In genomic region chr14:70724944-70725343, GRCh38 we compare ENCODE assay signal across 16 cellular contexts.
A peak's percentile ranks its signal among the peaks of the same experiment; 100 is the strongest.
DNase-seq lines count a peak whose midpoint lies in the region; ATAC-seq and TF ChIP-seq lines count a peak whose summit lies in the region.
"Had no signal": no experiment of that assay in that cellular context is flagged by ENCODE, and none has a peak within 500 bp of the region (broad histone marks: within the 10 kb centered on the region; RNA-seq: fewer than 3 reads in every experiment).

No MANE protein-coding gene starts in this region.

- no peaks in the 10 kb centered on the region for H3K4me1 ChIP-seq in osteoblast (ENCODE audit: insufficient read depth, low read length)

- peaks cover 14% of the 10 kb centered on the region for H3K27me3 ChIP-seq in osteoblast (ENCODE audit: insufficient read depth, low read length)
- H3K27me3 ChIP-seq: BLaER1 had no signal

- H4K20me1 ChIP-seq in osteoblast (ENCODE audit: insufficient read depth, low read length) = no peaks in the 10 kb centered on the region
- H4K20me1 ChIP-seq: BLaER1 had no signal

- H2AFZ ChIP-seq in osteoblast (ENCODE audit: low read length) = no peak overlapping the region
- H2AFZ ChIP-seq: GM23248 had no signal

- no peak overlapping the region for H3K27ac Mint-ChIP-seq in natural killer cell treated with Interleukin-12 subunit alpha and Interleukin-12 subunit beta and Interleukin-15 and Interleukin-18, amount 100 ng/mL, for 72 hours
- H3K27ac Mint-ChIP-seq in natural killer cell = no peak overlapping the region

- no peak overlapping the region for H3K4me3 ChIP-seq in osteoblast (ENCODE audit: insufficient read depth, low read length)
- H3K4me3 ChIP-seq: BLaER1, GM12878, GM23248 had no signal

- TF ChIP-seq CTCF in natural killer cell (IDR thresholded peaks at IDR 0.05) (no peak), osteoblast (IDR thresholded peaks at IDR 0.05; ENCODE audit: extremely low read depth, low read depth, low read length) (no peak)

- H3K36me3 ChIP-seq in osteoblast (ENCODE audit: insufficient read depth, low read length) = no peaks in the 10 kb centered on the region

- H3K4me1 Mint-ChIP-seq in natural killer cell treated with Interleukin-12 subunit alpha and Interleukin-12 subunit beta and Interleukin-15 and Interleukin-18, amount 100 ng/mL, for 72 hours (ENCODE audit: low read depth in 2 of 2) = no peaks in the 10 kb centered on the region
- H3K4me1 Mint-ChIP-seq in natural killer cell = no peaks in the 10 kb centered on the region
- H3K4me1 Mint-ChIP-seq: CD8-positive, alpha-beta memory T cell had no signal

- H3K9me3 Mint-ChIP-seq in natural killer cell treated with Interleukin-12 subunit alpha and Interleukin-12 subunit beta and Interleukin-15 and Interleukin-18, amount 100 ng/mL, for 72 hours = no peaks in the 10 kb centered on the region
- no peaks in the 10 kb centered on the region for H3K9me3 Mint-ChIP-seq in natural killer cell
- H3K9me3 Mint-ChIP-seq: CD8-positive, alpha-beta memory T cell had no signal

- no peaks in the 10 kb centered on the region for H3K9me3 ChIP-seq in osteoblast (ENCODE audit: low read depth, low read length)
- H3K9me3 ChIP-seq: BLaER1 had no signal

- H3K27me3 Mint-ChIP-seq in natural killer cell treated with Interleukin-12 subunit alpha and Interleukin-12 subunit beta and Interleukin-15 and Interleukin-18, amount 100 ng/mL, for 72 hours = peaks cover 0 to 4% of the 10 kb centered on the region in 2 donors
- H3K27me3 Mint-ChIP-seq in natural killer cell (ENCODE audit: low read depth in 2 of 2) = no peaks in the 10 kb centered on the region
- H3K27me3 Mint-ChIP-seq: CD8-positive, alpha-beta memory T cell had no signal

- peak; percentile 18 for DNase-seq in natural killer cell treated with Interleukin-12 subunit alpha and Interleukin-12 subunit beta and Interleukin-15 and Interleukin-18, amount 100 ng/mL, for 72 hours (ENCODE audit: low spot score)
- DNase-seq in natural killer cell (no peak), epithelial cell of prostate (ENCODE audit: low read depth, low spot score) (no peak), osteoblast (ENCODE audit: insufficient read length, low spot score, missing footprints) (peak; percentile 11), NCI-H1436 treated with DMSO at 0.1 percent for 48 hours (lab: John Stamatoyannopoulos, UW) (no peak), SW 1271 (lab: John Stamatoyannopoulos, UW) (no peak), DMS79 treated with DMSO at 0.1 percent for 48 hours (lab: John Stamatoyannopoulos, UW) (no peak)
- DNase-seq: 8988T; AML-193; CD8-positive, alpha-beta memory T cell; DMS53; GM23248; H7 had no signal

- no peak overlapping the region for H3K4me2 ChIP-seq in osteoblast (ENCODE audit: insufficient read depth, low read length)
- H3K4me2 ChIP-seq: BLaER1 had no signal

- H3K27ac ChIP-seq in epithelial cell of prostate (peak overlapping the region; percentile 50), osteoblast (ENCODE audit: low read depth, low read length) (no peak overlapping the region)
- H3K27ac ChIP-seq: BLaER1, GM23248 had no signal

- ATAC-seq in natural killer cell treated with Interleukin-12 subunit alpha and Interleukin-12 subunit beta and Interleukin-15 and Interleukin-18, amount 100 ng/mL, for 72 hours = no peak
- no peak for ATAC-seq in natural killer cell
- ATAC-seq in HG02840 (IDR thresholded peaks at IDR 0.05; ENCODE audit: low FRiP score, unreplicated experiment) = no peak
- ATAC-seq: GM12878 had no signal

- H3K4me3 Mint-ChIP-seq in natural killer cell treated with Interleukin-12 subunit alpha and Interleukin-12 subunit beta and Interleukin-15 and Interleukin-18, amount 100 ng/mL, for 72 hours = no peak overlapping the region
- no peak overlapping the region for H3K4me3 Mint-ChIP-seq in natural killer cell
- H3K4me3 Mint-ChIP-seq: CD8-positive, alpha-beta memory T cell had no signal

- H3K36me3 Mint-ChIP-seq in natural killer cell treated with Interleukin-12 subunit alpha and Interleukin-12 subunit beta and Interleukin-15 and Interleukin-18, amount 100 ng/mL, for 72 hours = no peaks in the 10 kb centered on the region
- H3K36me3 Mint-ChIP-seq in natural killer cell = no peaks in the 10 kb centered on the region

- no peaks in the 10 kb centered on the region for H3K79me2 ChIP-seq in osteoblast (ENCODE audit: insufficient read depth, low read length)

- intact Hi-C loops in natural killer cell (cut with micrococcal nuclease) = no loop called here

Comparison
In these comparisons a context has a peak if more than half of its experiments do, and no peak if none do; other contexts are left out.
1. DNase-seq: peak in natural killer cell treated with Interleukin-12 subunit alpha and Interleukin-12 subunit beta and Interleukin-15 and Interleukin-18, amount 100 ng/mL, for 72 hours (single experiment) and osteoblast (single experiment); none in natural killer cell (single experiment), epithelial cell of prostate (single experiment), NCI-H1436 treated with DMSO at 0.1 percent for 48 hours (single experiment), SW 1271 (0 of 2) and DMS79 treated with DMSO at 0.1 percent for 48 hours (single experiment).